ENCODE assay signal across 1 cellular context in genomic region chr2:218755567-218756404, GRCh38.
TF ChIP-seq lines count a peak whose summit lies in the region.

No MANE protein-coding gene starts in this region.

TF ChIP-seq in HepG2, 621 proteins besides CTCF, POLR2A, EP300 and RAD21 (continued from another document and continues in another):
- TF ChIP-seq ARHGAP35 (CRISPR knock-in tag; IDR thresholded peaks at IDR 0.05; ENCODE audit: borderline replicate concordance) (peak; percentile 82; the same call in 1 of the 2 replicates), SIX1 (CRISPR knock-in tag; IDR thresholded peaks at IDR 0.05; ENCODE audit: borderline replicate concordance) (peak; percentile 90; the same call in 1 of the 2 replicates), SP5 (CRISPR knock-in tag; IDR thresholded peaks at IDR 0.05; ENCODE audit: borderline replicate concordance, low read depth) (peak; percentile 99), THAP9 (CRISPR knock-in tag; IDR thresholded peaks at IDR 0.05; ENCODE audit: borderline replicate concordance) (peak; percentile 62; the same call in 1 of the 2 replicates), NKX3-1 (CRISPR knock-in tag; IDR thresholded peaks at IDR 0.05) (peak; percentile 88), KLF12 (CRISPR knock-in tag; IDR thresholded peaks at IDR 0.05; ENCODE audit: borderline replicate concordance) (peak; percentile 98), ARID4A (CRISPR knock-in tag; IDR thresholded peaks at IDR 0.05; ENCODE audit: borderline replicate concordance) (peak; percentile 72; the same call in 1 of the 2 replicates), ZNF280B (CRISPR knock-in tag; IDR thresholded peaks at IDR 0.05; ENCODE audit: borderline replicate concordance) (no peak; the same call in 1 of the 2 replicates), ZNF569 (CRISPR knock-in tag; IDR thresholded peaks at IDR 0.05; ENCODE audit: borderline replicate concordance) (peak; percentile 65; the same call in 1 of the 2 replicates), PBX3 (CRISPR knock-in tag; IDR thresholded peaks at IDR 0.05; ENCODE audit: borderline replicate concordance) (no peak), ZNF431 (CRISPR knock-in tag; IDR thresholded peaks at IDR 0.05; ENCODE audit: borderline replicate concordance, low read depth) (peak; percentile 96; the same call in 1 of the 2 replicates), KDM1A (CRISPR knock-in tag; IDR thresholded peaks at IDR 0.05) (peak; percentile 93), ELF1 (CRISPR knock-in tag; IDR thresholded peaks at IDR 0.05) (peak; percentile 56; the same call in 1 of the 2 replicates), ZBTB8A (CRISPR knock-in tag; IDR thresholded peaks at IDR 0.05; ENCODE audit: borderline replicate concordance, low read depth) (no peak), ZNF281 (CRISPR knock-in tag; IDR thresholded peaks at IDR 0.05; ENCODE audit: borderline replicate concordance) (peak; percentile 79), BRCA1 (CRISPR knock-in tag; IDR thresholded peaks at IDR 0.05) (peak; percentile 94), ZNF572 (CRISPR knock-in tag; IDR thresholded peaks at IDR 0.05) (no peak), ZNF839 (CRISPR knock-in tag; IDR thresholded peaks at IDR 0.05; ENCODE audit: borderline replicate concordance) (no peak), SAFB2 (CRISPR knock-in tag; IDR thresholded peaks at IDR 0.05; ENCODE audit: borderline replicate concordance, low read depth) (no peak; the same call in 1 of the 2 replicates), ELF4 (CRISPR knock-in tag; IDR thresholded peaks at IDR 0.05; ENCODE audit: borderline replicate concordance) (no peak; the same call in 1 of the 2 replicates), ZNF292 (CRISPR knock-in tag; IDR thresholded peaks at IDR 0.05; ENCODE audit: borderline replicate concordance, low read depth) (peak; percentile 92; the same call in 1 of the 2 replicates), ZNF335 (CRISPR knock-in tag; IDR thresholded peaks at IDR 0.05) (peak; percentile 81; the same call in 1 of the 2 replicates), BHLHE40 (IDR thresholded peaks at IDR 0.05; ENCODE audit: low read length) (peak; percentile 46; the same call in 1 of the 2 replicates), THAP11 (CRISPR knock-in tag; IDR thresholded peaks at IDR 0.05) (peak; percentile 85), SALL2 (CRISPR knock-in tag; IDR thresholded peaks at IDR 0.05) (peak; percentile 91), GFI1 (CRISPR knock-in tag; IDR thresholded peaks at IDR 0.05; ENCODE audit: borderline replicate concordance) (peak; percentile 94), KDM4B (CRISPR knock-in tag; IDR thresholded peaks at IDR 0.05) (peak; percentile 96), KMT2A (CRISPR knock-in tag; IDR thresholded peaks at IDR 0.05) (0 out of 2 replicates have a peak, but pooled peaks have one; percentile 78), ZSCAN9 (CRISPR knock-in tag; IDR thresholded peaks at IDR 0.05; ENCODE audit: borderline replicate concordance) (peak; percentile 73), ZBTB1 (CRISPR knock-in tag; IDR thresholded peaks at IDR 0.05; ENCODE audit: borderline replicate concordance) (no peak), MXD1 (CRISPR knock-in tag; IDR thresholded peaks at IDR 0.05) (no peak), SRY (CRISPR knock-in tag; IDR thresholded peaks at IDR 0.05) (peak; percentile 43; the same call in 1 of the 2 replicates), ZNF776 (CRISPR knock-in tag; IDR thresholded peaks at IDR 0.05) (no peak), ZNF879 (CRISPR knock-in tag; IDR thresholded peaks at IDR 0.05) (no peak), PITX1 (CRISPR knock-in tag; IDR thresholded peaks at IDR 0.05) (peak; percentile 98), ZNF777 (CRISPR knock-in tag; IDR thresholded peaks at IDR 0.05) (no peak), NAIF1 (CRISPR knock-in tag; IDR thresholded peaks at IDR 0.05; ENCODE audit: borderline replicate concordance) (no peak), ZNF883 (CRISPR knock-in tag; IDR thresholded peaks at IDR 0.05; ENCODE audit: not compliant biosample characterization) (no peak), UBTF (CRISPR knock-in tag; IDR thresholded peaks at IDR 0.05) (peak; percentile 77)
